24 cellular contexts compared by ENCODE assay signal in the genomic region with DNA sequence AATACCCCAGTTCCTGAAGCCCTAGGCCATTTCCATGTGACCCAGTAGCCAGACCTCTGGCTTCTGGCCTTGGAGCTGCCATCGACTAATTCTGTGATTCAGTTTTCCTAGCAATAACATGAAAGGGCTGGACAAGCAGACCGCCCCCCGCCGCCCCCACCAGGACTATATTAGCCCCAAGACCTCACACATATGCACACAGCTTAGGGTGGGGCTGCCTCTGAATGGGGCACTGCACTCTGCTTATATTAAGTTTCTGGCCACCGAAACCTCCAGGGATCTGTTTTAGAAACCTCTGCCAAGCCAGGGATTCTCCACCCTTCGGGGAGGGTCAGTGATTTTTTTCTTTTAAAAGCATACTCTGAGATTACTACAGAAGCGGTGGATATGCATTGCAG. TPM values are rescaled to one million over a fixed set of nuclear protein-coding genes. Genes with fewer than 3 reads are reported as not detected.
DNase-seq lines count a peak whose midpoint lies in the region; ATAC-seq and TF ChIP-seq lines count a peak whose summit lies in the region.
"Had no signal": no experiment of that assay in that cellular context is flagged by ENCODE, and none has a peak within 500 bp of the region (broad histone marks: within the 10 kb centered on the region; RNA-seq: fewer than 3 reads in every experiment).

No MANE protein-coding gene starts in this region.

- H3K27me3 Mint-ChIP-seq in central memory CD8-positive, alpha-beta T cell: peaks cover 79% of the 10 kb centered on the region
- peaks cover 40 to 41% of the 10 kb centered on the region in 2 donors for H3K27me3 Mint-ChIP-seq in natural killer cell treated with Interleukin-12 subunit alpha and Interleukin-12 subunit beta and Interleukin-15 and Interleukin-18, amount 100 ng/mL, for 72 hours

- peak overlapping the region; percentile 17 for H3K4me3 Mint-ChIP-seq in central memory CD8-positive, alpha-beta T cell
- H3K4me3 Mint-ChIP-seq in natural killer cell treated with Interleukin-12 subunit alpha and Interleukin-12 subunit beta and Interleukin-15 and Interleukin-18, amount 100 ng/mL, for 72 hours: peak overlapping the region; percentile 43
- H3K4me3 Mint-ChIP-seq: activated naive CD8-positive, alpha-beta T cell treated with anti-CD3 and anti-CD28 coated beads, Interleukin-2, amount 10 ng/mL, durations not matched to agents 7 days and 5 days; activated T-cell treated with anti-CD3 and anti-CD28 coated beads, Interleukin-2, amount 50 U/mL, for 24 hours had no signal

- no peak for ATAC-seq in central memory CD8-positive, alpha-beta T cell (replicated peaks; ENCODE audit: extremely low read depth, poor library complexity, severe bottlenecking)
- ATAC-seq in natural killer cell treated with Interleukin-12 subunit alpha and Interleukin-12 subunit beta and Interleukin-15 and Interleukin-18, amount 100 ng/mL, for 72 hours: no peak
- no peak for ATAC-seq in upper lobe of right lung
- no peak for ATAC-seq in HG02588 (IDR thresholded peaks at IDR 0.05; ENCODE audit: unreplicated experiment)

- H3K36me3 ChIP-seq in upper lobe of right lung: no peaks in the 10 kb centered on the region
- H3K36me3 ChIP-seq: BLaER1 treated with 17β-estradiol and CSF1 and Interleukin-3, amounts not matched to agents 10 nM and 100 nM had no signal

- H3K9me3 Mint-ChIP-seq in central memory CD8-positive, alpha-beta T cell: no peaks in the 10 kb centered on the region
- no peaks in the 10 kb centered on the region for H3K9me3 Mint-ChIP-seq in natural killer cell treated with Interleukin-12 subunit alpha and Interleukin-12 subunit beta and Interleukin-15 and Interleukin-18, amount 100 ng/mL, for 72 hours
- H3K9me3 Mint-ChIP-seq: activated naive CD8-positive, alpha-beta T cell treated with anti-CD3 and anti-CD28 coated beads, Interleukin-2, amount 10 ng/mL, durations not matched to agents 7 days and 5 days; activated T-cell treated with anti-CD3 and anti-CD28 coated beads, Interleukin-2, amount 50 U/mL, for 24 hours had no signal

- intact Hi-C loops in upper lobe of right lung (cut with DNase I): no loop called here

- no peak overlapping the region for H3K27ac ChIP-seq in upper lobe of right lung
- H3K27ac ChIP-seq: A549; BLaER1 treated with 17β-estradiol and CSF1 and Interleukin-3, amounts not matched to agents 10 nM and 100 nM; KMS-11 had no signal

- peak; percentile 18 for DNase-seq in activated CD8-positive, alpha-beta memory T cell treated with anti-CD3 and anti-CD28 coated beads, Interleukin-2, amount 50 U/mL, for 48 hours
- DNase-seq in activated CD8-positive, alpha-beta memory T cell treated with anti-CD3 and anti-CD28 coated beads, Interleukin-2, amount 50 U/mL, for 4 hours: no peak
- DNase-seq in central memory CD8-positive, alpha-beta T cell (ENCODE audit: low spot score in 2 of 2): no peak
- DNase-seq in natural killer cell treated with Interleukin-12 subunit alpha and Interleukin-12 subunit beta and Interleukin-15 and Interleukin-18, amount 100 ng/mL, for 72 hours (ENCODE audit: low spot score): no peak
- DNase-seq in upper lobe of right lung (peak; percentile 40), NCI-H2227 (lab: John Stamatoyannopoulos, UW; ENCODE audit: unreplicated experiment) (no peak)
- DNase-seq in stimulated activated naive CD4-positive, alpha-beta T cell (lab: John Stamatoyannopoulos, UW): no peak
- DNase-seq: activated CD4-positive, alpha-beta T cell treated with anti-CD3 and anti-CD28 coated beads, Interleukin-2, amount 50 U/mL, for 1 hour; activated naive CD8-positive, alpha-beta T cell treated with anti-CD3 and anti-CD28 coated beads, Interleukin-2, amount 10 ng/mL, durations not matched to agents 7 days and 5 days; activated T-cell treated with anti-CD3 and anti-CD28 coated beads, Interleukin-2, amount 50 U/mL, for 24 hours; cortex of kidney; DMS 273 treated with DMSO at 0.1 percent for 48 hours; GDM1; GOT3; mesendoderm; NCI-H1694 treated with DMSO at 0.1 percent for 48 hours; NCI-H2227 treated with DMSO at 0.1 percent for 48 hours; NCI-H774; SHP77 treated with DMSO at 0.1 percent for 48 hours; T-helper 1 cell had no signal

- H3K4me3 ChIP-seq in upper lobe of right lung: no peak overlapping the region
- H3K4me3 ChIP-seq: A549; BLaER1 treated with 17β-estradiol and CSF1 and Interleukin-3, amounts not matched to agents 10 nM and 100 nM had no signal

- H3K4me1 ChIP-seq in upper lobe of right lung: no peaks in the 10 kb centered on the region
- H3K4me1 ChIP-seq: A549 had no signal

- no peak for TF ChIP-seq CTCF in upper lobe of right lung (IDR thresholded peaks at IDR 0.05)

- H3K4me1 Mint-ChIP-seq in central memory CD8-positive, alpha-beta T cell: peaks cover 7% of the 10 kb centered on the region
- H3K4me1 Mint-ChIP-seq in natural killer cell treated with Interleukin-12 subunit alpha and Interleukin-12 subunit beta and Interleukin-15 and Interleukin-18, amount 100 ng/mL, for 72 hours (ENCODE audit: low read depth in 2 of 2): peaks cover 5 to 15% of the 10 kb centered on the region in 2 donors
- H3K4me1 Mint-ChIP-seq: activated naive CD8-positive, alpha-beta T cell treated with anti-CD3 and anti-CD28 coated beads, Interleukin-2, amount 10 ng/mL, durations not matched to agents 7 days and 5 days had no signal

- no peaks in the 10 kb centered on the region for H3K9me3 ChIP-seq in upper lobe of right lung
- H3K9me3 ChIP-seq: A549; BLaER1 treated with 17β-estradiol and CSF1 and Interleukin-3, amounts not matched to agents 10 nM and 100 nM had no signal

- H3K27ac Mint-ChIP-seq in central memory CD8-positive, alpha-beta T cell (ENCODE audit: low read depth): no peak overlapping the region
- no peak overlapping the region for H3K27ac Mint-ChIP-seq in natural killer cell treated with Interleukin-12 subunit alpha and Interleukin-12 subunit beta and Interleukin-15 and Interleukin-18, amount 100 ng/mL, for 72 hours
- H3K27ac Mint-ChIP-seq: activated naive CD8-positive, alpha-beta T cell treated with anti-CD3 and anti-CD28 coated beads, Interleukin-2, amount 10 ng/mL, durations not matched to agents 7 days and 5 days; activated T-cell treated with anti-CD3 and anti-CD28 coated beads, Interleukin-2, amount 50 U/mL, for 24 hours had no signal

- peaks cover 58% of the 10 kb centered on the region for H3K27me3 ChIP-seq in upper lobe of right lung

- no peaks in the 10 kb centered on the region for H3K36me3 Mint-ChIP-seq in central memory CD8-positive, alpha-beta T cell (ENCODE audit: insufficient read depth)
- no peaks in the 10 kb centered on the region for H3K36me3 Mint-ChIP-seq in natural killer cell treated with Interleukin-12 subunit alpha and Interleukin-12 subunit beta and Interleukin-15 and Interleukin-18, amount 100 ng/mL, for 72 hours
- H3K36me3 Mint-ChIP-seq: activated naive CD8-positive, alpha-beta T cell treated with anti-CD3 and anti-CD28 coated beads, Interleukin-2, amount 10 ng/mL, durations not matched to agents 7 days and 5 days had no signal

RNA-seq across cellular contexts. Expression of gene RAB11FIP4, which starts 2.3 kb away (rescaled TPM):
- 10 to 100 TPM; 16.2 to 21.6 TPM for total RNA-seq in natural killer cell treated with Interleukin-12 subunit alpha and Interleukin-12 subunit beta and Interleukin-15 and Interleukin-18, amount 100 ng/mL, for 72 hours
- total RNA-seq in upper lobe of right lung: 13.5 TPM

Comparison
In these comparisons a context has a peak if more than half of its experiments do, and no peak if none do; other contexts are left out.
1. DNase-seq: peak in activated CD8-positive, alpha-beta memory T cell treated with anti-CD3 and anti-CD28 coated beads, Interleukin-2, amount 50 U/mL, for 48 hours (single experiment) and upper lobe of right lung (single experiment); none in activated CD8-positive, alpha-beta memory T cell treated with anti-CD3 and anti-CD28 coated beads, Interleukin-2, amount 50 U/mL, for 4 hours (single experiment), central memory CD8-positive, alpha-beta T cell (0 of 2), natural killer cell treated with Interleukin-12 subunit alpha and Interleukin-12 subunit beta and Interleukin-15 and Interleukin-18, amount 100 ng/mL, for 72 hours (single experiment), NCI-H2227 (single experiment) and stimulated activated naive CD4-positive, alpha-beta T cell (0 of 6).